Comparison of ENCODE assay signal across 14 cellular contexts in the genomic region with DNA sequence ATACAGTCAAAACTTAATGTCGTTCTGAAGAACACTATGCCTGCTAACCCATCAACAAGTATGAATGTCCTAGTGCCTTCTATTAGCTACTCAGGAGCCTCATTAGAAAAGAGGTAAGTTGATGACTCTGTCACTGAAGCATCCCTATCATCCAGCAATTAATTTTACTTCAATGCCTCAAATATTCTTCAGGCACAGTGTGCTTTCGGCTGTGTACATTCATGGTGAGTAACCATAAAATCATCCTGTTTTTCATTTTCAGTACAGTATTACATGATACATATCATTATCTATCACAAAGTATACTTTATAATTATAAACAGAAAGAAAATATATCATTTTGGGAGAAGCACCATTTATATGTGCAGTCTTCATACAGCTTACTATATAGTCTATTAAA.
DNase-seq lines count a peak whose midpoint lies in the region; ATAC-seq lines count a peak whose summit lies in the region.
"Had no signal": no experiment of that assay in that cellular context is flagged by ENCODE, and none has a peak within 500 bp of the region (broad histone marks: within the 10 kb centered on the region; RNA-seq: fewer than 3 reads in every experiment).

No MANE protein-coding gene starts in this region.

- no peak overlapping the region for H3K4me3 Mint-ChIP-seq in effector memory CD8-positive, alpha-beta T cell
- H3K4me3 Mint-ChIP-seq: B cell; CD4-positive, alpha-beta T cell; CD8-positive, alpha-beta T cell had no signal

- ATAC-seq in effector memory CD8-positive, alpha-beta T cell (replicated peaks) = no peak
- ATAC-seq in HG02588 (IDR thresholded peaks at IDR 0.05; ENCODE audit: unreplicated experiment) = no peak
- ATAC-seq: A549; CD8-positive, alpha-beta T cell had no signal

- H3K9me3 Mint-ChIP-seq in effector memory CD8-positive, alpha-beta T cell = peaks cover 0 to 10% of the 10 kb centered on the region in 2 donors

- H3K36me3 Mint-ChIP-seq in effector memory CD8-positive, alpha-beta T cell (ENCODE audit: insufficient read depth) = no peaks in the 10 kb centered on the region
- H3K36me3 Mint-ChIP-seq: CD8-positive, alpha-beta T cell had no signal

- DNase-seq in HS-5 (ENCODE audit: low read depth) (peak; percentile 20), astrocyte of the hippocampus (ENCODE audit: low read depth, low spot score) (peak; percentile 9), kidney tubule cell (ENCODE audit: low spot score) (peak; percentile 13)
- no peak for DNase-seq in effector memory CD8-positive, alpha-beta T cell
- DNase-seq: AML-193; Caco-2; Calu3; CD4-positive, alpha-beta T cell; CD8-positive, alpha-beta T cell; DMS79 treated with DMSO at 0.1 percent for 48 hours; GF-D8 had no signal

- no peaks in the 10 kb centered on the region for H3K27me3 Mint-ChIP-seq in effector memory CD8-positive, alpha-beta T cell
- H3K27me3 Mint-ChIP-seq: B cell; CD4-positive, alpha-beta T cell had no signal

- H3K27ac Mint-ChIP-seq in effector memory CD8-positive, alpha-beta T cell = no peak overlapping the region
- H3K27ac Mint-ChIP-seq: B cell; CD4-positive, alpha-beta T cell; CD8-positive, alpha-beta T cell had no signal

- no peaks in the 10 kb centered on the region for H3K4me1 Mint-ChIP-seq in effector memory CD8-positive, alpha-beta T cell (ENCODE audit: low read depth in 2 of 2)
- H3K4me1 Mint-ChIP-seq: B cell had no signal

Comparison
In these comparisons a context has a peak if more than half of its experiments do, and no peak if none do; other contexts are left out.
1. DNase-seq: peak in HS-5 (single experiment), astrocyte of the hippocampus (single experiment) and kidney tubule cell (single experiment); none in effector memory CD8-positive, alpha-beta T cell (0 of 3).